ENCODE assay signal across 8 cellular contexts in genomic region chr15:57706405-57707209, GRCh38. TPM values are rescaled to one million over a fixed set of nuclear protein-coding genes. Genes with fewer than 3 reads are reported as not detected.
DNase-seq lines count a peak whose midpoint lies in the region; ATAC-seq, FAIRE-seq and TF ChIP-seq lines count a peak whose summit lies in the region.

TSS of gene POLR2M (plus strand) at chr15:57706714. CDS start at chr15:57706843, 129 bp downstream.

- TF ChIP-seq CTCF in heart left ventricle (IDR thresholded peaks at IDR 0.05) (no peak), type B pancreatic cell (conservative IDR thresholded peaks at IDR 0.05) (no peak)

- POLR2A ChIA-PET in T-cell (lab: Charles Lee), result interaction anchor here in 1 of 2 donors (0.6 kb wide), 1 partner anchor 119 kb away, joined by 3 read pairs; no protein-coding TSS in a partner anchor

- CTCF ChIA-PET in T-cell (lab: Charles Lee), result interaction anchor here (0.6 to 1.7 kb wide), 6 partner anchors 9 to 788 kb away, joined by 3 to 7 read pairs (median 4); partner anchors contain the start of gene TCF12 (in 1 of the 2)

- TF ChIP-seq POLR2A in GM12891 (IDR thresholded peaks at IDR 0.05; ENCODE audit: low read depth, low read length), result peak; percentile 85; the same call in 1 of the 2 replicates
- TF ChIP-seq POLR2A in heart left ventricle (IDR thresholded peaks at IDR 0.05), result peak in 1 of 2 donors; percentile 65

- DNase-seq in GM12891 (ENCODE audit: insufficient read length, low spot score), result peak; percentile 61
- peak; percentile 76 for DNase-seq in NCI-H1436 treated with DMSO at 0.1 percent for 48 hours (lab: John Stamatoyannopoulos, UW)
- DNase-seq in T-cell, result peak; percentile 67 to 95 (median 91)
- peak; percentile 95 to 97 (median 97) for DNase-seq in heart left ventricle
- DNase-seq in pons (ENCODE audit: low spot score), result peak; percentile 98
- peak; percentile 90 for DNase-seq in type B pancreatic cell (ENCODE audit: extremely low spot score, unreplicated experiment)

- peak within 1 kb of the TSS; percentile 51 for H3K27ac ChIP-seq in adipose tissue (ENCODE audit: low read depth, low read length)
- peak within 1 kb of the TSS; percentile 91 to 99 (median 98) for H3K27ac ChIP-seq in heart left ventricle

- peaks cover 0 to 31% (median 27%) of the 10 kb centered on the region in 9 donors for H3K36me3 ChIP-seq in heart left ventricle

- H3K36me3 Mint-ChIP-seq in T-cell, result peaks cover 25% of the 10 kb centered on the region
- H3K36me3 Mint-ChIP-seq in type B pancreatic cell, result peaks cover 25% of the 10 kb centered on the region

- peak within 1 kb of the TSS; percentile 78 to 90 (median 83) for H3K4me3 Mint-ChIP-seq in T-cell
- H3K4me3 Mint-ChIP-seq in type B pancreatic cell, result peak within 1 kb of the TSS; percentile 96

- 4 to 5% (median 4%) methylated on average over 70 of the region's 70 CpGs for WGBS in adipose tissue, 3 donors
- 1 to 3% (median 1%) methylated on average over 34 to 70 of the region's 70 CpGs for WGBS in heart left ventricle, 4 donors

- peaks cover 83 to 87% (median 86%) of the 10 kb centered on the region in 3 donors for H3K4me1 Mint-ChIP-seq in T-cell
- peaks cover 35% of the 10 kb centered on the region for H3K4me1 Mint-ChIP-seq in type B pancreatic cell (ENCODE audit: unreplicated experiment)

- H3K4me3 ChIP-seq in heart left ventricle, result peak within 1 kb of the TSS; percentile 70 to 99 (median 88)

- peak; percentile 89 for ATAC-seq in HG02840 (IDR thresholded peaks at IDR 0.05; ENCODE audit: low FRiP score, unreplicated experiment)
- ATAC-seq in T-cell (replicated peaks in 1 of 4), result peak; percentile 86 to 92 (median 88)
- peak; percentile 89 to 94 (median 94) for ATAC-seq in heart left ventricle

- peak; percentile 87 for FAIRE-seq in GM12891 (lab: Jason Lieb, UNC)

- intact Hi-C loops in heart left ventricle (cut with DNase I), result loop anchor here in 6 of 10 donors (2.0 to 10.0 kb wide), 5 partner anchors 142 to 152 kb away; no protein-coding TSS in a partner anchor

- H3K27me3 ChIP-seq in heart left ventricle, result no peaks in the 10 kb centered on the region

- H3K27me3 Mint-ChIP-seq in T-cell (no peaks in the 10 kb centered on the region), type B pancreatic cell (no peaks in the 10 kb centered on the region)

- H3K27ac Mint-ChIP-seq in T-cell (peak within 1 kb of the TSS; percentile 87 to 92), type B pancreatic cell (peak within 1 kb of the TSS; percentile 84)

- H3K9me3 Mint-ChIP-seq in T-cell (no peaks in the 10 kb centered on the region), type B pancreatic cell (no peaks in the 10 kb centered on the region)

- peaks cover 4 to 43% (median 31%) of the 10 kb centered on the region in 12 donors for H3K4me1 ChIP-seq in heart left ventricle

- no peaks in the 10 kb centered on the region for H3K9me3 ChIP-seq in heart left ventricle

TF ChIP-seq in GM12891, 5 proteins besides CTCF, POLR2A, EP300 and RAD21:
- peak; percentile 91 for TF ChIP-seq TAF1 (IDR thresholded peaks at IDR 0.05; ENCODE audit: low read depth, low read length)
- TF ChIP-seq POU2F2 (IDR thresholded peaks at IDR 0.05; ENCODE audit: low read depth, low read length), result no peak
- peak; percentile 83 for TF ChIP-seq POLR2AphosphoS5 (IDR thresholded peaks at IDR 0.05; ENCODE audit: low read depth, low read length)
- peak; percentile 26 for TF ChIP-seq PAX5 (IDR thresholded peaks at IDR 0.05; ENCODE audit: insufficient read depth, low read length, severe bottlenecking)
- peak; percentile 46; the same call in 1 of the 2 replicates for TF ChIP-seq SPI1 (IDR thresholded peaks at IDR 0.05; ENCODE audit: low read depth, low read length)
TF ChIP-seq in GM12891: peak in this region for 4.

RNA-seq across cellular contexts. Expression of gene POLR2M, which starts in this region (rescaled TPM):
- polyA plus RNA-seq in GM12891 (2012; ENCODE audit: low read depth, missing spikeins), result 43.6 TPM
- total RNA-seq in T-cell (10 to 100 TPM; 85.7 to 98.0 (median 91.4) TPM), heart left ventricle (100 to 1,000 TPM in 1 of 9 donors, 10 to 100 TPM in 8; 23.6 to 243 (median 52.8) TPM), type B pancreatic cell (ENCODE audit: low replicate concordance) (50.7 and 76.4 TPM in 2 replicates)
- polyA plus RNA-seq in adipose tissue (100 to 1,000 TPM in 1 of 3 donors, 10 to 100 TPM in 2; 56.1 to 133 (median 81.0) TPM), heart left ventricle (100 to 1,000 TPM in 1 of 2 donors, 10 to 100 TPM in 1; 17.4 to 210 TPM)

Comparison
In these comparisons a context has a peak if more than half of its experiments do, and no peak if none do; other contexts are left out.
1. Peak in every context shown above with its lines: DNase-seq, ATAC-seq, H3K4me3 ChIP-seq and H3K27ac ChIP-seq.